8 cellular contexts compared by ENCODE assay signal in the genomic region with DNA sequence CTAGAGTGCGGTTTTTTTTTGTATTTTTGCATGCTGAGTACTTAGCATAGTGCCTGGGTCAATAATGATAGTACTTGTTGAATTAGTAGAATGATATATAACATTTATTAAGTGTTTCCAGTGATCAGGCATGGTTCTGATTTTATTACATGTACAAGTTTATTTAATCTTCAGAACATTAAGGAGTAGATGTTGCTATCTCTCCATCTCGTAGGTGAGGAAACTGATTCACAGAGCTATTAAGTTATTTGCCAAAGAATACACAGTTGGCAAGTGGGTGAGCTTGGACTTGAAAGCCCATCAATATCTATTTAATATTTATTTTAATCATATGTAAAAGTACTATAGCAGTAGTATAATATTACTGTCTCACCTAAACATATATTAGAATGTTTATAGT.
"Had no signal": no experiment of that assay in that cellular context is flagged by ENCODE, and none has a peak within 500 bp of the region (broad histone marks: within the 10 kb centered on the region; RNA-seq: fewer than 3 reads in every experiment).

No MANE protein-coding gene starts in this region.

- H3K9ac ChIP-seq: GM23248 had no signal

- DNase-seq: GM23248, GOT3, H7, H9, HCEC 1CT, HFFc6 had no signal

- H3K4me2 ChIP-seq: GM23338 had no signal

- H3K27ac ChIP-seq: GM23248 had no signal

- H3K27ac Mint-ChIP-seq: GM23338, H9, HFFc6 had no signal

- H3K4me3 ChIP-seq: GM23248, GM23338, HAP-1 had no signal

- H3K9me3 Mint-ChIP-seq: GM23338, H9 had no signal

- H3K36me3 ChIP-seq: HAP-1 had no signal

- H3K9me3 ChIP-seq: HAP-1 had no signal

- H3K4me3 Mint-ChIP-seq: GM23338, H9, HFFc6 had no signal
